Comparison of ENCODE assay signal across 8 cellular contexts in the genomic region with DNA sequence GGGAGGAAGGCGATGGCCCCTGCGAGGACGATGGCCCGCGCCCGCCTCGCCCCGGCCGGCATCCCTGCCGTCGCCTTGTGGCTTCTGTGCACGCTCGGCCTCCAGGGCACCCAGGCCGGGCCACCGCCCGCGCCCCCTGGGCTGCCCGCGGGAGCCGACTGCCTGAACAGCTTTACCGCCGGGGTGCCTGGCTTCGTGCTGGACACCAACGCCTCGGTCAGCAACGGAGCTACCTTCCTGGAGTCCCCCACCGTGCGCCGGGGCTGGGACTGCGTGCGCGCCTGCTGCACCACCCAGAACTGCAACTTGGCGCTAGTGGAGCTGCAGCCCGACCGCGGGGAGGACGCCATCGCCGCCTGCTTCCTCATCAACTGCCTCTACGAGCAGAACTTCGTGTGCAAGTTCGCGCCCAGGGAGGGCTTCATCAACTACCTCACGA. TPM values are rescaled to one million over a fixed set of nuclear protein-coding genes. Genes with fewer than 3 reads are reported as not detected.
DNase-seq lines count a peak whose midpoint lies in the region; ATAC-seq and TF ChIP-seq lines count a peak whose summit lies in the region.

No MANE protein-coding gene starts in this region.

- peaks cover 30% of the 10 kb centered on the region for H3K4me1 ChIP-seq in HUES48 (ENCODE audit: control insufficient read depth, insufficient read depth, low read length)

- ATAC-seq in HG03342 (IDR thresholded peaks at IDR 0.05; ENCODE audit: unreplicated experiment) = no peak

- H3K27ac ChIP-seq in AG04450 (ENCODE audit: low read depth, low read length) (no peak overlapping the region), HUES48 (ENCODE audit: low read depth, low read length) (peak overlapping the region; percentile 75)

- POLR2A ChIA-PET in AG04450 (lab: Yijun Ruan, JAX) = no interaction called here

- CTCF ChIA-PET in AG04450 (lab: Charles Lee) = interaction anchor here (0.9 to 1.5 kb wide), 2 partner anchors 11 to 14 kb away, joined by 4 to 8 read pairs; no protein-coding TSS in a partner anchor

- H3K27me3 ChIP-seq in AG04450 (ENCODE audit: control insufficient read depth, insufficient read depth, low read length) (peaks cover 36% of the 10 kb centered on the region), HUES48 (ENCODE audit: control insufficient read depth, insufficient read depth, low read length) (no peaks in the 10 kb centered on the region)

- no peaks in the 10 kb centered on the region for H3K36me3 Mint-ChIP-seq in neural crest cell (ENCODE audit: low read depth)

- H3K9me3 ChIP-seq in AG04450 (ENCODE audit: control insufficient read depth, insufficient read depth, low read length) = no peaks in the 10 kb centered on the region
- no peaks in the 10 kb centered on the region for H3K9me3 ChIP-seq in HUES48 (ENCODE audit: control insufficient read depth, insufficient read depth, low read length)

- H3K4me1 Mint-ChIP-seq in neural crest cell = peaks cover 19% of the 10 kb centered on the region

- H3K27me3 Mint-ChIP-seq in neural crest cell (ENCODE audit: low read depth) = peaks cover 76% of the 10 kb centered on the region

- DNase-seq in AG04450 (ENCODE audit: low read depth, low spot score) (no peak), epithelial cell of esophagus (ENCODE audit: low read depth) (peak; percentile 57), neural crest cell (ENCODE audit: low read depth, low spot score) (no peak), NCI-H2029 treated with DMSO at 0.1 percent for 48 hours (lab: John Stamatoyannopoulos, UW) (no peak), nucleus accumbens (lab: John Stamatoyannopoulos, UW) (no peak)
- DNase-seq in activated CD4-positive, alpha-beta T cell treated with anti-CD3 and anti-CD28 coated beads, Interleukin-2, amount 50 U/mL, for 48 hours = peak; percentile 40 to 50

- H3K4me3 ChIP-seq in AG04450 (ENCODE audit: low read depth, low read length) = peak overlapping the region; percentile 39
- peak overlapping the region; percentile 88 for H3K4me3 ChIP-seq in HUES48 (ENCODE audit: low read depth, low read length)
- H3K4me3 ChIP-seq in epithelial cell of esophagus (ENCODE audit: low read length) = peak overlapping the region; percentile 65

- H3K27ac Mint-ChIP-seq in neural crest cell (ENCODE audit: unreplicated experiment) = no peak overlapping the region

- no peaks in the 10 kb centered on the region for H3K9me3 Mint-ChIP-seq in neural crest cell

- no peak for TF ChIP-seq CTCF in AG04450 (IDR thresholded peaks at IDR 0.05; ENCODE audit: low read depth, low read length)
- no peak for TF ChIP-seq CTCF in epithelial cell of esophagus (IDR thresholded peaks at IDR 0.05; ENCODE audit: insufficient read depth, low read depth, low read length, missing control alignments)
- no peak for TF ChIP-seq CTCF in neural crest cell (conservative IDR thresholded peaks at IDR 0.05)

- peaks cover 31% of the 10 kb centered on the region for H3K36me3 ChIP-seq in HUES48 (ENCODE audit: control insufficient read depth, insufficient read depth, low read length)

- H3K4me3 Mint-ChIP-seq in neural crest cell = peak overlapping the region; percentile 76

- H3K9ac ChIP-seq in HUES48 (ENCODE audit: low read depth, low read length) = peak overlapping the region; percentile 90

RNA-seq across cellular contexts. Expression of gene SPINT1, which starts 0.7 kb away (rescaled TPM):
- 0.87 and 0.94 TPM in 2 replicates for polyA plus RNA-seq in AG04450 (2011; rRNA removed)
- 2.3 and 3.2 TPM in 2 replicates for polyA minus RNA-seq in AG04450 (2011; rRNA and poly(A)+ RNA removed)
- total RNA-seq in neural crest cell = 1.0 and 1.3 TPM in 2 replicates

RNA-seq across cellular contexts. Expression of gene PPP1R14D, which starts 16.1 kb away (rescaled TPM):
- not detected in 2 replicates for polyA plus RNA-seq in AG04450 (2011; rRNA removed)
- polyA minus RNA-seq in AG04450 (2011; rRNA and poly(A)+ RNA removed) = not detected in 2 replicates
- not detected in 2 replicates for total RNA-seq in neural crest cell

RNA-seq across cellular contexts. Expression of gene RHOV, which starts 29.5 kb away (rescaled TPM):
- 0.04 and 0.10 TPM in 2 replicates for polyA plus RNA-seq in AG04450 (2011; rRNA removed)
- polyA minus RNA-seq in AG04450 (2011; rRNA and poly(A)+ RNA removed) = not detected in 2 replicates
- 0.80 and 1.0 TPM in 2 replicates for total RNA-seq in neural crest cell

RNA-seq across cellular contexts. Expression of gene DNAJC17, which starts 37.3 kb away (rescaled TPM):
- 25.8 and 31.7 TPM in 2 replicates for polyA plus RNA-seq in AG04450 (2011; rRNA removed)
- polyA minus RNA-seq in AG04450 (2011; rRNA and poly(A)+ RNA removed) = 30.8 and 42.7 TPM in 2 replicates
- total RNA-seq in neural crest cell = 39.3 and 44.5 TPM in 2 replicates

RNA-seq across cellular contexts. Expression of gene ZFYVE19, which starts 37.7 kb away (rescaled TPM):
- polyA plus RNA-seq in AG04450 (2011; rRNA removed) = 15.6 and 20.3 TPM in 2 replicates
- polyA minus RNA-seq in AG04450 (2011; rRNA and poly(A)+ RNA removed) = 16.9 and 17.0 TPM in 2 replicates
- total RNA-seq in neural crest cell = 24.2 and 25.5 TPM in 2 replicates

Comparison
In these comparisons a context has a peak if more than half of its experiments do, and no peak if none do; other contexts are left out.
1. DNase-seq: peak in activated CD4-positive, alpha-beta T cell treated with anti-CD3 and anti-CD28 coated beads, Interleukin-2, amount 50 U/mL, for 48 hours (2 of 2) and epithelial cell of esophagus (single experiment); none in AG04450 (single experiment), neural crest cell (single experiment), NCI-H2029 treated with DMSO at 0.1 percent for 48 hours (single experiment) and nucleus accumbens (0 of 56).
2. Peak in every context shown above with its lines, with median percentiles within 50 percentile points of each other: H3K4me3 ChIP-seq.